In the genomic region with DNA sequence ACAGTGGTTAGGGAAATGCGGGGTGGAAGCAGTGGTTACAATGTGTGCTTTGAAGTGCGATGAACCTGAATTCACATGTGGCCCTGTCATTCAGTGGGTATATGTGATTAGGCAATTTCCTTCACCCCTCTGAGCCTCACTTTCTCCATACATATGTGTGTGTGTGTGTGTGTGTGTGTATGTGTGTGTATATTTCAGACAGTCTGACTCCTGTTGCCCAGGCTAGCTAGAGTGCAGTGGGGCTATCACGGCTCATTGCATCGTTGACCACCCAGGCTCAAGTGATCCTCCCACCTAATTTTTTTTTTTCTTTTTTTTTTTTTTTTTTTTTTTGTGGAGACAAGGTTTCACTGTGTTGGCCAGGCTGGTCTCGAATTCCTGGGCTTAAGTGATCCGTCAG, we compare ENCODE assay signal across 20 cellular contexts. TPM values are rescaled to one million over a fixed set of nuclear protein-coding genes. Genes with fewer than 3 reads are reported as not detected.
DNase-seq lines count a peak whose midpoint lies in the region; FAIRE-seq and TF ChIP-seq lines count a peak whose summit lies in the region.
"Had no signal": no experiment of that assay in that cellular context is flagged by ENCODE, and none has a peak within 500 bp of the region (broad histone marks: within the 10 kb centered on the region; RNA-seq: fewer than 3 reads in every experiment).

No MANE protein-coding gene starts in this region.

- no peak overlapping the region for H3K9ac ChIP-seq in BLaER1 treated with 17β-estradiol and CSF1 and Interleukin-3, amounts not matched to agents 10 nM and 100 nM
- H3K9ac ChIP-seq in H1 (replicated peaks in 1 of 4; ENCODE audit: extremely low read depth in 1 of 4, low read depth in 3 of 4, low read length in 3 of 4): no peak overlapping the region

- H3K27me3 Mint-ChIP-seq in Calu3 (ENCODE audit: unreplicated experiment): peaks cover 18% of the 10 kb centered on the region

- H3K18ac ChIP-seq in H1 (ENCODE audit: extremely low read depth, low read length): no peak overlapping the region

- POLR2A ChIA-PET in H1 (lab: Charles Lee; ENCODE audit: partially characterized antibody): no interaction called here

- H3K4me3 Mint-ChIP-seq in Calu3 (ENCODE audit: low read depth, unreplicated experiment): no peak overlapping the region
- H3K4me3 Mint-ChIP-seq: CD14-positive monocyte, HFFc6 had no signal

- no peak overlapping the region for H2BK120ac ChIP-seq in H1 (replicated peaks; ENCODE audit: low read depth, low read length)

- H3K4me1 ChIP-seq in BLaER1 treated with 17β-estradiol and CSF1 and Interleukin-3, amounts not matched to agents 10 nM and 100 nM: peaks cover 48 to 87% (median 69%) of the 10 kb centered on the region in 10 experiments
- H3K4me1 ChIP-seq in H1 (replicated peaks in 1 of 4; ENCODE audit: control insufficient read depth in 3 of 4, insufficient read depth in 4 of 4, low read length in 3 of 4): peaks cover 2 to 6% (median 5%) of the 10 kb centered on the region in 4 experiments; a peak in 5 of 7 replicates

- peaks cover 32% of the 10 kb centered on the region for H3K4me1 Mint-ChIP-seq in Calu3 (ENCODE audit: low read depth, unreplicated experiment)

- CTCF ChIA-PET in H1 (lab: Charles Lee; ENCODE audit: partially characterized antibody): interaction anchor here (1.3 kb wide), 1 partner anchor 11 kb away, joined by 3 read pairs; no protein-coding TSS in a partner anchor
- CTCF ChIA-PET in Calu3 (lab: Charles Lee): no interaction called here

- H3K36me3 Mint-ChIP-seq in Calu3 (ENCODE audit: insufficient read depth, unreplicated experiment): no peaks in the 10 kb centered on the region

- TF ChIP-seq CTCF in H1 (IDR thresholded peaks at IDR 0.05; ENCODE audit: control extremely low read depth in 1 of 3, insufficient read depth in 1 of 3, low read depth in 1 of 3, low read length in 3 of 3): no peak
- TF ChIP-seq CTCF in Calu3 (IDR thresholded peaks at IDR 0.05; ENCODE audit: unreplicated experiment): no peak

- no peaks in the 10 kb centered on the region for H3K9me3 Mint-ChIP-seq in Calu3 (ENCODE audit: low read depth, unreplicated experiment)
- H3K9me3 Mint-ChIP-seq: HFFc6 had no signal

- H3K14ac ChIP-seq in H1 (ENCODE audit: insufficient read length): no peak overlapping the region

- no peak overlapping the region for H3K4ac ChIP-seq in H1 (replicated peaks; ENCODE audit: insufficient read length, low read depth, low read length)

- WGBS in H1 (ENCODE audit: extremely low coverage in 1 of 2, insufficient coverage in 1 of 2, insufficient read length in 1 of 2, insufficient replicate concordance in 2 of 2, low coverage in 1 of 2, low lambda C conversion rate in 2 of 2, missing lambda C conversion rate in 1 of 2), 2 experiments: 85% methylated on average over 4 of the region's 6 CpGs; no CpG with 5 or more reads in 1 of the 2 experiments

- no peak overlapping the region for H2AK5ac ChIP-seq in H1 (ENCODE audit: low read depth, low read length)

- no peak overlapping the region for H2AFZ ChIP-seq in H1 (ENCODE audit: low read length)

- no peak overlapping the region for H2BK5ac ChIP-seq in H1 (ENCODE audit: low read depth, low read length)

- no peaks in the 10 kb centered on the region for H3K79me2 ChIP-seq in H1 (ENCODE audit: control insufficient read depth in 1 of 2, insufficient read depth in 2 of 2, low read length in 2 of 2)

- no peak overlapping the region for H3K27ac ChIP-seq in BLaER1 treated with 17β-estradiol and CSF1 and Interleukin-3, amounts not matched to agents 10 nM and 100 nM
- H3K27ac ChIP-seq in H1 (ENCODE audit: low read depth, low read length): no peak overlapping the region

- no peak for FAIRE-seq in H1 (lab: Jason Lieb, UNC)
- FAIRE-seq: A204.1, RCC 7860 had no signal

- no peak for TF ChIP-seq POLR2A in H1 (IDR thresholded peaks at IDR 0.05; ENCODE audit: control extremely low read depth in 1 of 2, low read depth in 2 of 2, low read length in 2 of 2)

- no peak for TF ChIP-seq RAD21 in H1 (IDR thresholded peaks at IDR 0.05 in 1 of 2, conservative IDR thresholded peaks at IDR 0.05 in 1 of 2; ENCODE audit: low read depth in 2 of 2, low read length in 2 of 2)

- no peak overlapping the region for H2BK20ac ChIP-seq in H1 (ENCODE audit: low read length)

- H4K20me1 ChIP-seq in BLaER1 treated with 17β-estradiol and CSF1 and Interleukin-3, amounts not matched to agents 10 nM and 100 nM: peaks cover 0 to 1% (median 0%) of the 10 kb centered on the region in 11 experiments; a peak in 3 of 22 replicates
- peaks cover 0 to 2% of the 10 kb centered on the region in 2 experiments for H4K20me1 ChIP-seq in H1 (replicated peaks in 1 of 2; ENCODE audit: control insufficient read depth in 1 of 2, insufficient read depth in 2 of 2, low read length in 2 of 2)

- H3K23ac ChIP-seq in H1 (ENCODE audit: insufficient read length): no peak overlapping the region

- no peak overlapping the region for H3K4me3 ChIP-seq in BLaER1 treated with 17β-estradiol and CSF1 and Interleukin-3, amounts not matched to agents 10 nM and 100 nM
- H3K4me3 ChIP-seq in H1 (ENCODE audit: extremely low read depth in 1 of 4, insufficient read depth in 2 of 4, low read depth in 3 of 4, low read length in 4 of 4): no peak overlapping the region

- H3K27ac Mint-ChIP-seq in Calu3 (ENCODE audit: unreplicated experiment): no peak overlapping the region
- H3K27ac Mint-ChIP-seq: HFFc6 had no signal

- peak overlapping the region in 9 of 11 experiments; percentile 24 to 68 (median 46); a peak in 17 of 22 replicates for H3K4me2 ChIP-seq in BLaER1 treated with 17β-estradiol and CSF1 and Interleukin-3, amounts not matched to agents 10 nM and 100 nM
- H3K4me2 ChIP-seq in H1 (ENCODE audit: insufficient read depth in 1 of 2, low read depth in 2 of 2, low read length in 2 of 2): no peak overlapping the region

- H4K91ac ChIP-seq in H1 (replicated peaks; ENCODE audit: insufficient read length, low read length): no peak overlapping the region

- no peak overlapping the region for H4K5ac ChIP-seq in H1 (ENCODE audit: insufficient read length, low read depth, low read length)

- no peak for TF ChIP-seq EP300 in H1 (IDR thresholded peaks at IDR 0.05; ENCODE audit: borderline replicate concordance in 1 of 2, low read depth in 2 of 2, low read length in 2 of 2)

- DNase-seq in MV-4-11 (lab: John Stamatoyannopoulos, UW) (peak; percentile 24), H1 (ENCODE audit: low read depth in 1 of 2, low spot score in 2 of 2) (no peak), renal cortical epithelial cell (ENCODE audit: low read depth) (peak; percentile 78), cortex of kidney (lab: John Stamatoyannopoulos, UW) (no peak), OCI-M1 (lab: John Stamatoyannopoulos, UW) (no peak), Calu3 (no peak)
- DNase-seq: EL, GOT3, HFFc6, IMR-90, Kasumi-1, MM.1S, NCI-H1417, NCI-H2029 treated with DMSO at 0.1 percent for 48 hours, NCI-H510A, SHP77 treated with DMSO at 0.1 percent for 48 hours had no signal

- H3K9me3 ChIP-seq in BLaER1 treated with 17β-estradiol and CSF1 and Interleukin-3, amounts not matched to agents 10 nM and 100 nM (replicated peaks in 1 of 11): no peaks in the 10 kb centered on the region
- no peaks in the 10 kb centered on the region for H3K9me3 ChIP-seq in H1 (ENCODE audit: insufficient read depth in 2 of 2, low read depth in 1 of 2, low read length in 1 of 2)

- no TSS peak for BruUV-seq in Calu3 (replicated peaks; lab: Mats Ljungman, UMichigan)

- H2BK12ac ChIP-seq in H1 (ENCODE audit: low read depth, low read length): no peak overlapping the region

- no peaks in the 10 kb centered on the region for H3K36me3 ChIP-seq in BLaER1 treated with 17β-estradiol and CSF1 and Interleukin-3, amounts not matched to agents 10 nM and 100 nM
- H3K36me3 ChIP-seq in H1 (ENCODE audit: control insufficient read depth in 2 of 4, insufficient read depth in 4 of 4, low read length in 3 of 4): no peaks in the 10 kb centered on the region

- H3K27me3 ChIP-seq in BLaER1 treated with 17β-estradiol and CSF1 and Interleukin-3, amounts not matched to agents 10 nM and 100 nM: peaks cover 13 to 30% (median 25%) of the 10 kb centered on the region in 11 experiments
- H3K27me3 ChIP-seq in H1 (replicated peaks in 1 of 4; ENCODE audit: control insufficient read depth in 3 of 4, extremely low read depth in 1 of 4, insufficient read depth in 3 of 4, low read length in 3 of 4): peaks cover 9 to 28% (median 15%) of the 10 kb centered on the region in 4 experiments

- H3K56ac ChIP-seq in H1 (replicated peaks; ENCODE audit: insufficient read length, low read depth, low read length): no peak overlapping the region

- H3K79me1 ChIP-seq in H1 (ENCODE audit: low read depth, low read length): no peaks in the 10 kb centered on the region

- H2BK15ac ChIP-seq in H1 (ENCODE audit: low read length): peak overlapping the region; percentile 82; the same call in 1 of the 2 replicates

- H3K23me2 ChIP-seq in H1 (ENCODE audit: low read depth, low read length): no peaks in the 10 kb centered on the region

- no peak overlapping the region for H4K8ac ChIP-seq in H1 (ENCODE audit: extremely low read depth, insufficient read depth, low read length)

- intact Hi-C loops in Calu3 (cut with micrococcal nuclease; ENCODE audit: unreplicated experiment): no loop called here

TF ChIP-seq in H1, 55 proteins besides CTCF, POLR2A, EP300 and RAD21 (continues in another document):
- TF ChIP-seq SP4 (IDR thresholded peaks at IDR 0.05; ENCODE audit: low read length) (no peak), ZNF274 (IDR thresholded peaks at IDR 0.05; ENCODE audit: borderline replicate concordance, extremely low read depth, low read length) (no peak), RNF2 (IDR thresholded peaks at IDR 0.05; ENCODE audit: borderline replicate concordance, low read depth, low read length, missing control alignments, poor library complexity, severe bottlenecking) (no peak), EGR1 (IDR thresholded peaks at IDR 0.05; ENCODE audit: borderline replicate concordance, low read depth, low read length) (no peak), KDM4A (IDR thresholded peaks at IDR 0.05; ENCODE audit: low read depth, low read length, severe bottlenecking) (no peak), RBBP5 (IDR thresholded peaks at IDR 0.05; ENCODE audit: borderline replicate concordance, low read depth, low read length) (no peak), CHD1 (IDR thresholded peaks at IDR 0.05; ENCODE audit: low read depth, low read length) (no peak)

RNA-seq across cellular contexts. Expression of gene PPP1R14C, which starts 6.3 kb away (rescaled TPM):
- 0.25 and 0.61 TPM in 2 replicates for total RNA-seq in H1 (2021; fragmentation: NEBNext Ultra II Directional; extraction: Animal tissue kit (Norgen Biotek cat#: 25700))
- 0.13 and 0.30 TPM in 2 replicates for polyA plus RNA-seq in H1 (2011; rRNA removed)
- 0.32 TPM for polyA plus RNA-seq in H1 (2011; cell fraction: cytosol; rRNA removed)
- polyA plus RNA-seq in H1 (2011; cell fraction: nucleus; rRNA removed): 0.16 TPM
- 0.16 to 0.52 TPM (median 0.29 TPM) in 4 replicates for polyA plus RNA-seq in H1 (2012, experiment 1 of 2)
- polyA plus RNA-seq in H1 (2012, experiment 2 of 2): 0.28 TPM
- polyA plus RNA-seq in H1 (2013, experiment 1 of 2): 0.10 TPM
- 0.20 TPM for polyA plus RNA-seq in H1 (2013, experiment 2 of 2)
- polyA minus RNA-seq in H1 (2011; rRNA and poly(A)+ RNA removed): 0.16 and 0.41 TPM in 2 replicates
- polyA minus RNA-seq in H1 (2011; cell fraction: cytosol; rRNA and poly(A)+ RNA removed): 0.51 TPM
- polyA minus RNA-seq in H1 (2011; cell fraction: nucleus; rRNA and poly(A)+ RNA removed): not detected
- total RNA-seq in renal cortical epithelial cell: 17.0 and 25.5 TPM in 2 replicates
- total RNA-seq in Calu3 (2022): 2.7 and 3.6 TPM in 2 replicates
- total RNA-seq: IMR-90 had no signal
- polyA plus RNA-seq: CD14-positive monocyte, IMR-90 had no signal

Comparison
In these comparisons a context has a peak if more than half of its experiments do, and no peak if none do; other contexts are left out.
1. H3K4me2 ChIP-seq: peak in BLaER1 treated with 17β-estradiol and CSF1 and Interleukin-3, amounts not matched to agents 10 nM and 100 nM (9 of 11); none in H1 (0 of 2).
2. DNase-seq: peak in MV-4-11 (single experiment) and renal cortical epithelial cell (single experiment); none in H1 (0 of 2), cortex of kidney (single experiment), OCI-M1 (single experiment) and Calu3 (single experiment).